In genomic region chr10:103171278-103171677, GRCh38 we compare ENCODE assay signal across 16 cellular contexts. TPM values are rescaled to one million over a fixed set of nuclear protein-coding genes. Genes with fewer than 3 reads are reported as not detected.
A peak's percentile ranks its signal among the peaks of the same experiment; 100 is the strongest.
DNase-seq lines count a peak whose midpoint lies in the region; ATAC-seq, FAIRE-seq and TF ChIP-seq lines count a peak whose summit lies in the region.
"Had no signal": no experiment of that assay in that cellular context is flagged by ENCODE, and none has a peak within 500 bp of the region (broad histone marks: within the 10 kb centered on the region; RNA-seq: fewer than 3 reads in every experiment).

No MANE protein-coding gene starts in this region.

- peak; percentile 26 for FAIRE-seq in RCC 7860 (lab: Jason Lieb, UNC)
- FAIRE-seq: K562, TTC549 had no signal

- no peaks in the 10 kb centered on the region for H3K4me1 ChIP-seq in GM23338 (ENCODE audit: insufficient read depth)
- H3K4me1 ChIP-seq in hepatocyte (ENCODE audit: insufficient read depth), result no peaks in the 10 kb centered on the region
- H3K4me1 ChIP-seq: Peyer's patch had no signal

- H4K20me1 ChIP-seq in GM23338 (replicated peaks; ENCODE audit: insufficient read depth) (peaks cover 17% of the 10 kb centered on the region; the same call in 1 of the 2 replicates), hepatocyte (ENCODE audit: insufficient read depth, poor library complexity, severe bottlenecking) (no peaks in the 10 kb centered on the region)

- H3K9me3 ChIP-seq in hepatocyte (ENCODE audit: low read depth), result no peaks in the 10 kb centered on the region
- H3K9me3 ChIP-seq: Peyer's patch had no signal

- H3K27ac ChIP-seq in GM23338 (ENCODE audit: low read depth), result no peak overlapping the region
- H3K27ac ChIP-seq in hepatocyte, result peak overlapping the region; percentile 21
- H3K27ac ChIP-seq: Peyer's patch had no signal

- ATAC-seq in GM23338 (no peak), GM21619 (IDR thresholded peaks at IDR 0.05; ENCODE audit: unreplicated experiment) (no peak)
- no peak for ATAC-seq in stimulated activated effector memory CD8-positive, alpha-beta T cell treated with anti-CD3 and anti-CD28 coated beads, Interleukin-12 subunit alpha, Interleukin-12 subunit beta, amount 100 ng/mL, for 72 hours
- ATAC-seq: activated T-cell treated with anti-CD3 and anti-CD28 coated beads, Interleukin-2, amount 50 U/mL, for 72 hours; K562; left cardiac atrium had no signal

- H3K9me3 Mint-ChIP-seq in GM23338, result no peaks in the 10 kb centered on the region
- no peaks in the 10 kb centered on the region for H3K9me3 Mint-ChIP-seq in stimulated activated effector memory CD8-positive, alpha-beta T cell treated with anti-CD3 and anti-CD28 coated beads, Interleukin-12 subunit alpha, Interleukin-12 subunit beta, amount 100 ng/mL, for 72 hours
- H3K9me3 Mint-ChIP-seq: activated T-cell treated with anti-CD3 and anti-CD28 coated beads, Interleukin-2, amount 50 U/mL, for 72 hours had no signal

- no peak for DNase-seq in GM23338 (ENCODE audit: low spot score)
- no peak for DNase-seq in RCC 7860 (ENCODE audit: low spot score)
- no peak for DNase-seq in hepatocyte (ENCODE audit: low spot score)
- no peak for DNase-seq in stimulated activated effector memory CD8-positive, alpha-beta T cell treated with anti-CD3 and anti-CD28 coated beads, Interleukin-12 subunit alpha, Interleukin-12 subunit beta, amount 100 ng/mL, for 72 hours (ENCODE audit: low spot score in 2 of 2)
- DNase-seq in medulla oblongata (ENCODE audit: extremely low spot score), result no peak
- DNase-seq in ecto neural progenitor cell (ENCODE audit: low spot score), result no peak
- DNase-seq: activated CD4-positive, alpha-beta T cell treated with anti-CD3 and anti-CD28 coated beads, Interleukin-2, amount 50 U/mL, for 4 hours; activated T-cell treated with anti-CD3 and anti-CD28 coated beads, Interleukin-2, amount 50 U/mL, for 72 hours; hippocampal formation; left cardiac atrium; NCI-H1092 treated with DMSO at 0.1 percent for 48 hours; NCI-H2171; Peyer's patch had no signal

- 0 out of 2 replicates have a peak overlapping the region, but pooled peaks have one; percentile 60 for H3K27ac Mint-ChIP-seq in GM23338
- peak overlapping the region; percentile 46 for H3K27ac Mint-ChIP-seq in stimulated activated effector memory CD8-positive, alpha-beta T cell treated with anti-CD3 and anti-CD28 coated beads, Interleukin-12 subunit alpha, Interleukin-12 subunit beta, amount 100 ng/mL, for 72 hours
- H3K27ac Mint-ChIP-seq: activated T-cell treated with anti-CD3 and anti-CD28 coated beads, Interleukin-2, amount 50 U/mL, for 72 hours had no signal

- H2AFZ ChIP-seq in GM23338, result no peak overlapping the region
- H2AFZ ChIP-seq in hepatocyte, result no peak overlapping the region

- no peaks in the 10 kb centered on the region for H3K27me3 ChIP-seq in GM23338 (ENCODE audit: insufficient read depth)
- H3K27me3 ChIP-seq in hepatocyte, result no peaks in the 10 kb centered on the region
- H3K27me3 ChIP-seq: Peyer's patch had no signal

- H3F3A ChIP-seq in GM23338 (replicated peaks; ENCODE audit: low read depth), result no peaks in the 10 kb centered on the region; the same call in 1 of the 2 replicates

- H3K4me1 Mint-ChIP-seq in GM23338, result peaks cover 9% of the 10 kb centered on the region
- H3K4me1 Mint-ChIP-seq in stimulated activated effector memory CD8-positive, alpha-beta T cell treated with anti-CD3 and anti-CD28 coated beads, Interleukin-12 subunit alpha, Interleukin-12 subunit beta, amount 100 ng/mL, for 72 hours, result peaks cover 6% of the 10 kb centered on the region

- H3K4me2 ChIP-seq in GM23338 (no peak overlapping the region), hepatocyte (no peak overlapping the region)

- H3K9me2 ChIP-seq in GM23338 (ENCODE audit: insufficient read depth) (no peaks in the 10 kb centered on the region), hepatocyte (replicated peaks; ENCODE audit: insufficient read depth) (no peaks in the 10 kb centered on the region)

- no peak for TF ChIP-seq CTCF in GM23338 (conservative IDR thresholded peaks at IDR 0.05; ENCODE audit: low read depth in 2 of 2)
- TF ChIP-seq CTCF in hepatocyte (IDR thresholded peaks at IDR 0.05; ENCODE audit: poor library complexity), result no peak

- H3K79me2 ChIP-seq in GM23338 (replicated peaks; ENCODE audit: insufficient read depth), result peaks cover 45% of the 10 kb centered on the region
- peaks cover 20% of the 10 kb centered on the region for H3K79me2 ChIP-seq in hepatocyte

- H3K4me3 Mint-ChIP-seq in GM23338, result no peak overlapping the region
- no peak overlapping the region for H3K4me3 Mint-ChIP-seq in stimulated activated effector memory CD8-positive, alpha-beta T cell treated with anti-CD3 and anti-CD28 coated beads, Interleukin-12 subunit alpha, Interleukin-12 subunit beta, amount 100 ng/mL, for 72 hours
- H3K4me3 Mint-ChIP-seq: activated T-cell treated with anti-CD3 and anti-CD28 coated beads, Interleukin-2, amount 50 U/mL, for 72 hours had no signal

- 82% methylated on average over 1 of the region's 1 CpG for WGBS in hepatocyte (ENCODE audit: low lambda C conversion rate, missing lambda C conversion rate)

- H3K36me3 Mint-ChIP-seq in GM23338 (ENCODE audit: low read depth), result peaks cover 45% of the 10 kb centered on the region
- peaks cover 96% of the 10 kb centered on the region for H3K36me3 Mint-ChIP-seq in stimulated activated effector memory CD8-positive, alpha-beta T cell treated with anti-CD3 and anti-CD28 coated beads, Interleukin-12 subunit alpha, Interleukin-12 subunit beta, amount 100 ng/mL, for 72 hours

- H3K4me3 ChIP-seq in GM23338 (no peak overlapping the region), hepatocyte (no peak overlapping the region)
- H3K4me3 ChIP-seq: K562, Peyer's patch had no signal

- no peaks in the 10 kb centered on the region for H3K27me3 Mint-ChIP-seq in GM23338 (ENCODE audit: insufficient read depth, low read depth, poor library complexity)

- H3K36me3 ChIP-seq in GM23338 (ENCODE audit: insufficient read depth), result peaks cover 15% of the 10 kb centered on the region
- no peaks in the 10 kb centered on the region for H3K36me3 ChIP-seq in hepatocyte (replicated peaks; ENCODE audit: insufficient read depth, low read depth)

TF ChIP-seq in GM23338, 12 proteins besides CTCF, POLR2A, EP300 and RAD21 (continues in another document):
- no peak for TF ChIP-seq ZNF462 (CRISPR knock-in tag; IDR thresholded peaks at IDR 0.05)
- TF ChIP-seq NANOG (IDR thresholded peaks at IDR 0.05; ENCODE audit: borderline replicate concordance), result no peak
- TF ChIP-seq EZH2 (IDR thresholded peaks at IDR 0.05; ENCODE audit: low read depth, unreplicated experiment), result no peak

RNA-seq across cellular contexts. Expression of gene NT5C2, which starts 21.8 kb away (rescaled TPM):
- total RNA-seq in GM23338 (2014; rRNA removed; shearing (Covaris generic)), result 85.4 and 107 TPM in 2 replicates
- 27.1 and 33.9 TPM in 2 replicates for polyA plus RNA-seq in GM23338 (2016; fragmentation: Nextera tagmentation; extraction: Ambion mirVana)
- total RNA-seq in hepatocyte, result 50.7 and 58.7 TPM in 2 replicates
- 49.2 and 52.0 TPM in 2 replicates for polyA plus RNA-seq in hepatocyte
